ENCODE assay signal across 16 cellular contexts in the genomic region with DNA sequence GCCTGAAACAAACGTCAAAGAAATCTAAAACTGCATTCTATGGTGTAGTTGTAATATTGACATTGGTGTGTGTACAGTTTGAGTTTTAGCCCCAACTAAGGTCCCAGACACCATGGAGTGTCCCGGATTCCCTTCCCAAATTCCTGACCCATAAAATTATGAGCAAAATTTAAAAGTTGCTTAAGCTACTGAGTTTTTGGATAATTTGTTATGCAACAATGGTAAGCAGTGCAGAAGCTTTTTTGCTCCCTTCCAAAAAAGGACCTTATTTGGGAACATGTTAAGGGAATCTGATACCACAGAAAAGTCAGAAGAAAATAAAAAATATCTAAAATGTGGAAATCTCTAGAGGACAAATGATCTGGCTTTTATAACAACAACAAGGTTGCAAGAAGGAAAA.
DNase-seq lines count a peak whose midpoint lies in the region; ATAC-seq and TF ChIP-seq lines count a peak whose summit lies in the region.
"Had no signal": no experiment of that assay in that cellular context is flagged by ENCODE, and none has a peak within 500 bp of the region (broad histone marks: within the 10 kb centered on the region; RNA-seq: fewer than 3 reads in every experiment).

No MANE protein-coding gene starts in this region.

- peak; percentile 60 for ATAC-seq in Right ventricle myocardium inferior
- ATAC-seq: A549; effector memory CD8-positive, alpha-beta T cell had no signal

- H3K4me1 Mint-ChIP-seq in osteocyte (ENCODE audit: unreplicated experiment): peaks cover 14% of the 10 kb centered on the region

- no peak for DNase-seq in Right ventricle myocardium inferior (ENCODE audit: missing footprints)
- DNase-seq in cardiac septum (ENCODE audit: low spot score): no peak
- peak; percentile 64 for DNase-seq in fibroblast of pulmonary artery (ENCODE audit: low read depth)
- DNase-seq in osteocyte (ENCODE audit: extremely low spot score, unreplicated experiment): no peak
- no peak for DNase-seq in vagina (ENCODE audit: extremely low spot score in 2 of 2)
- no peak for DNase-seq in activated T-cell treated with anti-CD3 and anti-CD28 coated beads, Interleukin-2, amount 50 U/mL, for 1 hour
- DNase-seq in activated CD8-positive, alpha-beta memory T cell treated with anti-CD3 and anti-CD28 coated beads, Interleukin-2, amount 50 U/mL, for 48 hours: no peak
- no peak for DNase-seq in KBM-7
- DNase-seq: activated CD4-positive, alpha-beta T cell treated with anti-CD3 and anti-CD28 coated beads, Interleukin-2, amount 50 U/mL, for 48 hours; effector memory CD8-positive, alpha-beta T cell; NCI-H2171; NK-92 treated with Interleukin-12 subunit alpha and Interleukin-12 subunit beta, amount 100 ng/mL, for 24 hours; retina; stimulated activated CD4-positive, alpha-beta T cell treated with anti-CD3 and anti-CD28 coated beads, Interleukin-4, amount 100 ng/mL, for 1 hour had no signal

- peak overlapping the region; percentile 51 for H3K27ac ChIP-seq in vagina
- H3K27ac ChIP-seq: A549, SJSA1 had no signal

- H3K36me3 Mint-ChIP-seq in osteocyte (ENCODE audit: unreplicated experiment): no peaks in the 10 kb centered on the region

- in situ Hi-C loops in KBM-7 (cut with MboI; ENCODE audit: low pct_unique_long_range_greater_than_20kb, low sequenced_read_pairs): no loop called here

- H3K4me3 ChIP-seq in fibroblast of pulmonary artery (replicated peaks; ENCODE audit: low read depth, low read length) (no peak overlapping the region), vagina (no peak overlapping the region)
- H3K4me3 ChIP-seq: A549, SJSA1 had no signal

- H3K9me3 Mint-ChIP-seq in osteocyte (ENCODE audit: unreplicated experiment): no peaks in the 10 kb centered on the region
- H3K9me3 Mint-ChIP-seq: effector memory CD8-positive, alpha-beta T cell had no signal

- H3K4me3 Mint-ChIP-seq in osteocyte (ENCODE audit: unreplicated experiment): no peak overlapping the region
- H3K4me3 Mint-ChIP-seq: effector memory CD8-positive, alpha-beta T cell had no signal

- peaks cover 8% of the 10 kb centered on the region for H3K4me1 ChIP-seq in vagina
- H3K4me1 ChIP-seq: A549 had no signal

- H3K27me3 ChIP-seq in vagina: no peaks in the 10 kb centered on the region
- H3K27me3 ChIP-seq: SJSA1 had no signal

- no peaks in the 10 kb centered on the region for H3K9me3 ChIP-seq in vagina
- H3K9me3 ChIP-seq: A549, SJSA1 had no signal

- H3K27me3 Mint-ChIP-seq in osteocyte (ENCODE audit: unreplicated experiment): no peaks in the 10 kb centered on the region
- H3K27me3 Mint-ChIP-seq: effector memory CD8-positive, alpha-beta T cell had no signal

- no peaks in the 10 kb centered on the region for H3K36me3 ChIP-seq in vagina
- H3K36me3 ChIP-seq: SJSA1 had no signal

- no peak for TF ChIP-seq CTCF in fibroblast of pulmonary artery (IDR thresholded peaks at IDR 0.05; ENCODE audit: low read length, missing control alignments)
- TF ChIP-seq CTCF in osteocyte (IDR thresholded peaks at IDR 0.05): no peak
- no peak for TF ChIP-seq CTCF in vagina (IDR thresholded peaks at IDR 0.05)

- intact Hi-C loops in Right ventricle myocardium inferior (cut with DNase I) (no loop called here), cardiac septum (cut with DNase I) (no loop called here), vagina (cut with DNase I) (no loop called here)

- peak overlapping the region; percentile 72 for H3K27ac Mint-ChIP-seq in osteocyte (ENCODE audit: unreplicated experiment)
- H3K27ac Mint-ChIP-seq: effector memory CD8-positive, alpha-beta T cell had no signal

- no peak for TF ChIP-seq POLR2A in vagina (IDR thresholded peaks at IDR 0.05)
